ENCODE assay signal across 8 cellular contexts in genomic region chr3:9352917-9353823, GRCh38. TPM values are rescaled to one million over a fixed set of nuclear protein-coding genes. Genes with fewer than 3 reads are reported as not detected.
DNase-seq lines count a peak whose midpoint lies in the region; ATAC-seq, FAIRE-seq and TF ChIP-seq lines count a peak whose summit lies in the region.

No MANE protein-coding gene starts in this region.

- H3K9ac ChIP-seq in H1 (replicated peaks in 1 of 4; ENCODE audit: extremely low read depth in 1 of 4, low read depth in 3 of 4, low read length in 3 of 4) = peak overlapping the region in 3 of 4 experiments; percentile 9 to 41 (median 21); a peak in 4 of 7 replicates

- H3K4me3 ChIP-seq in HEK293 (ENCODE audit: low read depth, low read length) = no peak overlapping the region
- no peak overlapping the region for H3K4me3 ChIP-seq in H1 (ENCODE audit: extremely low read depth in 1 of 4, insufficient read depth in 2 of 4, low read depth in 3 of 4, low read length in 4 of 4)

- CTCF ChIA-PET in HEK293 (lab: Yijun Ruan, JAX) (interaction anchor here (0.5 to 3.0 kb wide), 41 partner anchors 10 to 909 kb away, joined by 3 to 31 read pairs (median 4); partner anchors contain the start of gene THUMPD3), H1 (lab: Charles Lee; ENCODE audit: partially characterized antibody) (interaction anchor here (0.6 to 3.7 kb wide), 38 partner anchors 9 to 810 kb away, joined by 3 to 47 read pairs (median 4); partner anchors contain the start of gene THUMPD3)
- CTCF ChIA-PET in activated CD4-positive, alpha-beta memory T cell treated with anti-CD3 and anti-CD28 coated beads for 36 hours (lab: Charles Lee) = interaction anchor here (0.7 to 3.6 kb wide), 24 partner anchors 9 to 428 kb away, joined by 3 to 43 read pairs (median 4); partner anchors contain the start of genes MTMR14, RAD18, SETD5 and THUMPD3

- peak overlapping the region; percentile 66; the same call in 1 of the 2 replicates for H2BK5ac ChIP-seq in H1 (ENCODE audit: low read depth, low read length)

- H3K79me2 ChIP-seq in H1 (ENCODE audit: control insufficient read depth in 1 of 2, insufficient read depth in 2 of 2, low read length in 2 of 2) = no peaks in the 10 kb centered on the region

- no peak overlapping the region for H3K4me3 Mint-ChIP-seq in activated CD4-positive, alpha-beta memory T cell treated with anti-CD3 and anti-CD28 coated beads for 36 hours
- H3K4me3 Mint-ChIP-seq in memory B cell = no peak overlapping the region

- H2AFZ ChIP-seq in H1 (ENCODE audit: low read length) = peak overlapping the region; percentile 7; the same call in 1 of the 2 replicates

- H3K56ac ChIP-seq in H1 (replicated peaks; ENCODE audit: insufficient read length, low read depth, low read length) = no peak overlapping the region

- H2BK120ac ChIP-seq in H1 (replicated peaks; ENCODE audit: low read depth, low read length) = peak overlapping the region; percentile 26

- H3K14ac ChIP-seq in H1 (ENCODE audit: insufficient read length) = no peak overlapping the region

- no peaks in the 10 kb centered on the region for H4K20me1 ChIP-seq in H1 (replicated peaks in 1 of 2; ENCODE audit: control insufficient read depth in 1 of 2, insufficient read depth in 2 of 2, low read length in 2 of 2)

- no peak overlapping the region for H3K27ac Mint-ChIP-seq in activated CD4-positive, alpha-beta memory T cell treated with anti-CD3 and anti-CD28 coated beads for 36 hours
- H3K27ac Mint-ChIP-seq in memory B cell = peak overlapping the region; percentile 95

- peak; percentile 42 for ATAC-seq in memory B cell (ENCODE audit: low read depth)

- H3K27me3 ChIP-seq in H1 (replicated peaks in 1 of 4; ENCODE audit: control insufficient read depth in 3 of 4, extremely low read depth in 1 of 4, insufficient read depth in 3 of 4, low read length in 3 of 4) = no peaks in the 10 kb centered on the region

- H3K4me1 Mint-ChIP-seq in activated CD4-positive, alpha-beta memory T cell treated with anti-CD3 and anti-CD28 coated beads for 36 hours (ENCODE audit: low read depth) = peaks cover 26% of the 10 kb centered on the region
- H3K4me1 Mint-ChIP-seq in memory B cell = peaks cover 23% of the 10 kb centered on the region

- H3K27ac ChIP-seq in HEK293 (ENCODE audit: extremely low read depth, low read depth, low read length) (no peak overlapping the region), H1 (ENCODE audit: low read depth, low read length) (peak overlapping the region; percentile 76)

- H2BK20ac ChIP-seq in H1 (ENCODE audit: low read length) = peak overlapping the region; percentile 6

- H3K4ac ChIP-seq in H1 (replicated peaks; ENCODE audit: insufficient read length, low read depth, low read length) = peak overlapping the region; percentile 7

- H3K36me3 ChIP-seq in HEK293 (ENCODE audit: control insufficient read depth in 2 of 2, insufficient read depth in 1 of 2, low read length in 2 of 2) (no peaks in the 10 kb centered on the region), H1 (ENCODE audit: control insufficient read depth in 2 of 4, insufficient read depth in 4 of 4, low read length in 3 of 4) (no peaks in the 10 kb centered on the region)

- H4K8ac ChIP-seq in H1 (ENCODE audit: extremely low read depth, insufficient read depth, low read length) = no peak overlapping the region

- H3K23ac ChIP-seq in H1 (ENCODE audit: insufficient read length) = no peak overlapping the region

- no peaks in the 10 kb centered on the region for H3K23me2 ChIP-seq in H1 (ENCODE audit: low read depth, low read length)

- 0 out of 2 replicates have a peak overlapping the region, but pooled peaks have one; percentile 48 for H2BK15ac ChIP-seq in H1 (ENCODE audit: low read length)

- DNase-seq in DMS114 treated with DMSO at 0.1 percent for 48 hours (lab: John Stamatoyannopoulos, UW; ENCODE audit: unreplicated experiment) (peak; percentile 40), NCI-H460 (ENCODE audit: extremely low read depth, low read depth) (peak; percentile 41), H1 (ENCODE audit: low read depth in 1 of 2, low spot score in 2 of 2) (peak; percentile 34 to 74), memory B cell (ENCODE audit: low spot score in 2 of 2) (peak; percentile 31 to 39), GM19240 (ENCODE audit: insufficient read length, low spot score) (no peak)
- peak; percentile 70 for DNase-seq in activated CD4-positive, alpha-beta memory T cell treated with anti-CD3 and anti-CD28 coated beads for 36 hours
- peak; percentile 17 to 26 for DNase-seq in stimulated activated CD8-positive, alpha-beta memory T cell treated with anti-CD3 and anti-CD28 coated beads, Interleukin-2, amount 100 ng/mL, for 1 hour (ENCODE audit: low read depth in 2 of 2)

- no peak for TF ChIP-seq EP300 in H1 (IDR thresholded peaks at IDR 0.05; ENCODE audit: borderline replicate concordance in 1 of 2, low read depth in 2 of 2, low read length in 2 of 2)

- intact Hi-C loops in activated CD4-positive, alpha-beta memory T cell treated with anti-CD3 and anti-CD28 coated beads for 36 hours (cut with micrococcal nuclease) = loop anchor here (1.0 to 5.0 kb wide), 2 partner anchors 70 to 294 kb away; partner anchors contain the start of gene MTMR14

- no peaks in the 10 kb centered on the region for H3K36me3 Mint-ChIP-seq in activated CD4-positive, alpha-beta memory T cell treated with anti-CD3 and anti-CD28 coated beads for 36 hours
- no peaks in the 10 kb centered on the region for H3K36me3 Mint-ChIP-seq in memory B cell

- WGBS in H1 (ENCODE audit: extremely low coverage in 1 of 2, insufficient coverage in 1 of 2, insufficient read length in 1 of 2, insufficient replicate concordance in 2 of 2, low coverage in 1 of 2, low lambda C conversion rate in 2 of 2, missing lambda C conversion rate in 1 of 2), 2 experiments = 33% methylated on average over 7 of the region's 7 CpGs; no CpG with 5 or more reads in 1 of the 2 experiments

- peak overlapping the region; percentile 24 for H4K5ac ChIP-seq in H1 (ENCODE audit: insufficient read length, low read depth, low read length)

- peaks cover 3% of the 10 kb centered on the region; the same call in 1 of the 2 replicates for H3K4me1 ChIP-seq in HEK293 (ENCODE audit: control insufficient read depth, insufficient read depth, low read length)
- peaks cover 10 to 30% (median 16%) of the 10 kb centered on the region in 4 experiments for H3K4me1 ChIP-seq in H1 (replicated peaks in 1 of 4; ENCODE audit: control insufficient read depth in 3 of 4, insufficient read depth in 4 of 4, low read length in 3 of 4)

- H2BK12ac ChIP-seq in H1 (ENCODE audit: low read depth, low read length) = peak overlapping the region; percentile 81

- 0 out of 2 replicates have a peak overlapping the region, but pooled peaks have one; percentile 14 for H2AK5ac ChIP-seq in H1 (ENCODE audit: low read depth, low read length)

- no peaks in the 10 kb centered on the region for H3K9me3 ChIP-seq in HEK293 (ENCODE audit: control insufficient read depth, insufficient read depth, low read depth, low read length)
- H3K9me3 ChIP-seq in H1 (ENCODE audit: insufficient read depth in 2 of 2, low read depth in 1 of 2, low read length in 1 of 2) = no peaks in the 10 kb centered on the region

- peak; percentile 94 for FAIRE-seq in H1 (lab: Jason Lieb, UNC)

- H4K91ac ChIP-seq in H1 (replicated peaks; ENCODE audit: insufficient read length, low read length) = peak overlapping the region; percentile 84

- TF ChIP-seq CTCF in HEK293 (tag by site-specific recombination; IDR thresholded peaks at IDR 0.05) = peak; percentile 66
- peak; percentile 56 to 90 (median 80) for TF ChIP-seq CTCF in H1 (IDR thresholded peaks at IDR 0.05; ENCODE audit: control extremely low read depth in 1 of 3, insufficient read depth in 1 of 3, low read depth in 1 of 3, low read length in 3 of 3)

- POLR2A ChIA-PET in HEK293 (lab: Yijun Ruan, JAX) (interaction anchor here (0.5 to 1.1 kb wide), 3 partner anchors 10 to 93 kb away, joined by 3 to 15 read pairs (median 3); partner anchors contain the start of gene THUMPD3), H1 (lab: Charles Lee; ENCODE audit: partially characterized antibody) (interaction anchor here (0.5 to 3.9 kb wide), 13 partner anchors 10 to 72 kb away, joined by 3 to 64 read pairs (median 5); partner anchors contain the start of genes SETD5 and THUMPD3)
- POLR2A ChIA-PET in activated CD4-positive, alpha-beta memory T cell treated with anti-CD3 and anti-CD28 coated beads for 36 hours (lab: Charles Lee) = interaction anchor here (1.0 kb wide), 1 partner anchor 10 kb away, joined by 6 read pairs; the partner anchor contains the start of gene THUMPD3

- no peak for TF ChIP-seq POLR2A in H1 (IDR thresholded peaks at IDR 0.05; ENCODE audit: control extremely low read depth in 1 of 2, low read depth in 2 of 2, low read length in 2 of 2)

- H3K27me3 Mint-ChIP-seq in activated CD4-positive, alpha-beta memory T cell treated with anti-CD3 and anti-CD28 coated beads for 36 hours = no peaks in the 10 kb centered on the region
- H3K27me3 Mint-ChIP-seq in memory B cell = no peaks in the 10 kb centered on the region

- no peaks in the 10 kb centered on the region for H3K9me3 Mint-ChIP-seq in activated CD4-positive, alpha-beta memory T cell treated with anti-CD3 and anti-CD28 coated beads for 36 hours
- no peaks in the 10 kb centered on the region for H3K9me3 Mint-ChIP-seq in memory B cell

- H3K4me2 ChIP-seq in H1 (ENCODE audit: insufficient read depth in 1 of 2, low read depth in 2 of 2, low read length in 2 of 2) = peak overlapping the region; percentile 0 to 58

- H3K18ac ChIP-seq in H1 (ENCODE audit: extremely low read depth, low read length) = peak overlapping the region; percentile 8

- TF ChIP-seq RAD21 in H1 (IDR thresholded peaks at IDR 0.05 in 1 of 2, conservative IDR thresholded peaks at IDR 0.05 in 1 of 2; ENCODE audit: low read depth in 2 of 2, low read length in 2 of 2) = peak; percentile 86 to 88

- H3K79me1 ChIP-seq in H1 (ENCODE audit: low read depth, low read length) = no peaks in the 10 kb centered on the region

RNA-seq across cellular contexts. Expression of gene THUMPD3, which starts 9.7 kb away (rescaled TPM):
- total RNA-seq in NCI-H460 (2014; rRNA removed; shearing (Covaris generic)) = 46.9 and 52.4 TPM in 2 replicates
- polyA plus RNA-seq in NCI-H460 (2014; cell fraction: nucleus; rRNA removed) = 35.6 and 52.2 TPM in 2 replicates
- total RNA-seq in activated CD4-positive, alpha-beta memory T cell treated with anti-CD3 and anti-CD28 coated beads for 36 hours = 10 to 100 TPM; 55.8 to 60.6 TPM
- total RNA-seq in H1 (2021; fragmentation: NEBNext Ultra II Directional; extraction: Animal tissue kit (Norgen Biotek cat#: 25700)) = 62.6 and 68.9 TPM in 2 replicates
- 16.4 and 26.7 TPM in 2 replicates for polyA plus RNA-seq in H1 (2011; rRNA removed)
- polyA plus RNA-seq in H1 (2011; cell fraction: cytosol; rRNA removed) = 31.0 TPM
- 16.1 TPM for polyA plus RNA-seq in H1 (2011; cell fraction: nucleus; rRNA removed)
- polyA plus RNA-seq in H1 (2012, experiment 1 of 2) = 49.6 to 67.5 TPM (median 60.3 TPM) in 4 replicates
- polyA plus RNA-seq in H1 (2012, experiment 2 of 2) = 5.7 TPM
- 24.9 TPM for polyA plus RNA-seq in H1 (2013, experiment 1 of 2)
- polyA plus RNA-seq in H1 (2013, experiment 2 of 2) = 29.4 TPM
- polyA minus RNA-seq in H1 (2011; rRNA and poly(A)+ RNA removed) = 76.6 and 83.1 TPM in 2 replicates
- 22.8 TPM for polyA minus RNA-seq in H1 (2011; cell fraction: cytosol; rRNA and poly(A)+ RNA removed)
- 34.8 TPM for polyA minus RNA-seq in H1 (2011; cell fraction: nucleus; rRNA and poly(A)+ RNA removed)

RNA-seq across cellular contexts. Expression of gene SETD5, which starts 44.2 kb away (rescaled TPM):
- total RNA-seq in NCI-H460 (2014; rRNA removed; shearing (Covaris generic)) = 42.4 and 52.4 TPM in 2 replicates
- polyA plus RNA-seq in NCI-H460 (2014; cell fraction: nucleus; rRNA removed) = 61.9 and 69.7 TPM in 2 replicates
- 100 to 1,000 TPM in 1 of 2 experiments, 10 to 100 TPM in 1; 98.0 to 103 TPM for total RNA-seq in activated CD4-positive, alpha-beta memory T cell treated with anti-CD3 and anti-CD28 coated beads for 36 hours
- 223 and 234 TPM in 2 replicates for total RNA-seq in H1 (2021; fragmentation: NEBNext Ultra II Directional; extraction: Animal tissue kit (Norgen Biotek cat#: 25700))
- 98.2 and 108 TPM in 2 replicates for polyA plus RNA-seq in H1 (2011; rRNA removed)
- polyA plus RNA-seq in H1 (2011; cell fraction: cytosol; rRNA removed) = 119 TPM
- polyA plus RNA-seq in H1 (2011; cell fraction: nucleus; rRNA removed) = 455 TPM
- polyA plus RNA-seq in H1 (2012, experiment 1 of 2) = 155 to 216 TPM (median 176 TPM) in 4 replicates
- 34.4 TPM for polyA plus RNA-seq in H1 (2012, experiment 2 of 2)
- polyA plus RNA-seq in H1 (2013, experiment 1 of 2) = 232 TPM
- polyA plus RNA-seq in H1 (2013, experiment 2 of 2) = 212 TPM
- polyA minus RNA-seq in H1 (2011; rRNA and poly(A)+ RNA removed) = 198 and 273 TPM in 2 replicates
- 129 TPM for polyA minus RNA-seq in H1 (2011; cell fraction: cytosol; rRNA and poly(A)+ RNA removed)
- polyA minus RNA-seq in H1 (2011; cell fraction: nucleus; rRNA and poly(A)+ RNA removed) = 396 TPM
